Comparison of ENCODE assay signal across 8 cellular contexts in the genomic region with DNA sequence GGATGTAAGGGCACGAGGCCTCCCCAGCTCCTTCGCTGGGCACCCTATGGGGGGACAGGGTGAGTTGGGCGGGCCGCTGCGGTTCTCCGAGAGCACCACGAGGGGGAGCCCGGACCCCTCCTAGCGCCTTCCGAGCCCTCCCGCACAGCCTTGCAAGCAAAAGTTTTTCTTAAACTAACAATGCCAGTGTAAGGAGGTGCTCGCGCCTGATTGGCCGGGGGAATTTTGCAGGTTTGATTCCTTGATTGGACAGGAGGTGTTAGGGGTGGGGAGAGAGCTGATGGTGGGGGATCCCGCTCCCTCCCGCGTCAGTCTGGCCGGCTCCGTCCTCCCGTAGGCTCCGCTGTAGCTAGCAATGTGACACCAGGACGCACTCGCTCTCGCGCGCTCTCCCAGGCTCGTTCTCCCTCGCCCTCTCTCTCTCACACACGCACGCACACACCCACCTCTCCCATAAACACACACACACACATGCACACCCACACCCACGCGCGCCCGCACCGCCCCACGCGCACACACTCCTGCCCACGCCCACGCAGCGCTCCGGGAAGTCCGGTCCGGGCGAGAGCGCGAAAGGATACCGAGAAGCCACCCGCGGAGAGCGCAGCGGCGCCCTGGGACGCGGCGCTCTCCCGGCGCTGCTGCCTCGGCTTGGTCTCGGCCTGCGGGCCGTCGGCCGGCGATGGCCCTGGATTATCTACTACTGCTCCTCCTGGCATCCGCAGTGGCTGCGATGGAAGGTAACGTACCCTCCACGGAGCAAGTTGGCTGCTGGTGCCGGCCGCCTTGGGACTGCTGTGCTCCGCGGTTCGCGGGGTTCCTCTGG. TPM values are rescaled to one million over a fixed set of nuclear protein-coding genes. Genes with fewer than 3 reads are reported as not detected.
A peak's percentile ranks its signal among the peaks of the same experiment; 100 is the strongest.
DNase-seq lines count a peak whose midpoint lies in the region; ATAC-seq and FAIRE-seq lines count a peak whose summit lies in the region.

A gene (plus strand): TSS at position 311 of the 826 bp plus-strand sequence.

- H3K4me2 ChIP-seq in mesendoderm (ENCODE audit: low read length): peak within 1 kb of the TSS; percentile 58

- H2BK15ac ChIP-seq in mesendoderm (replicated peaks; ENCODE audit: low read depth): no peak within 1 kb of the TSS

- H3K79me1 ChIP-seq in mesendoderm (ENCODE audit: low read length): no peaks in the 10 kb centered on the region

- peak within 1 kb of the TSS; percentile 30 for H3K4me3 ChIP-seq in mesendoderm (ENCODE audit: low read length)

- ATAC-seq in GM19438 (IDR thresholded peaks at IDR 0.05; ENCODE audit: low read depth, unreplicated experiment) (peak; percentile 74), HG03521 (IDR thresholded peaks at IDR 0.05; ENCODE audit: unreplicated experiment) (peak; percentile 70)

- no peak within 1 kb of the TSS for H4K5ac ChIP-seq in mesendoderm (ENCODE audit: low read length)

- H2BK5ac ChIP-seq in mesendoderm (ENCODE audit: low read length): no peak within 1 kb of the TSS

- peak; percentile 97 for DNase-seq in COR-L47 (lab: John Stamatoyannopoulos, UW)
- DNase-seq in NCI-H524 (lab: John Stamatoyannopoulos, UW): peak; percentile 93 to 96
- DNase-seq in activated CD4-positive, alpha-beta T cell treated with anti-CD3 and anti-CD28 coated beads, Interleukin-2, amount 50 U/mL, for 48 hours: peak; percentile 71 to 80
- peak; percentile 99 for DNase-seq in mesendoderm
- peak; percentile 40 for DNase-seq in stimulated activated CD8-positive, alpha-beta memory T cell treated with anti-CD3 and anti-CD28 coated beads, Interleukin-4, amount 100 ng/mL, for 24 hours (ENCODE audit: low read depth)

- H2BK120ac ChIP-seq in mesendoderm (ENCODE audit: low read depth, low read length): no peak within 1 kb of the TSS

- peak within 1 kb of the TSS; percentile 90 for H3K56ac ChIP-seq in mesendoderm (ENCODE audit: low read length)

- no peak within 1 kb of the TSS for H3K27ac ChIP-seq in mesendoderm (ENCODE audit: low read depth, low read length)

- peak; percentile 97 for FAIRE-seq in endometrium (lab: Jason Lieb, UNC)

- H3K4ac ChIP-seq in mesendoderm (ENCODE audit: low read depth, low read length): no peak within 1 kb of the TSS

- WGBS in mesendoderm (ENCODE audit: extremely low coverage, insufficient coverage, low lambda C conversion rate): no CpG with 5 or more reads among the region's 74 CpGs

- no peaks in the 10 kb centered on the region for H3K36me3 ChIP-seq in mesendoderm (ENCODE audit: control insufficient read depth, insufficient read depth, low read length)

- H4K8ac ChIP-seq in mesendoderm (ENCODE audit: low read depth, low read length): no peak within 1 kb of the TSS

- peak within 1 kb of the TSS; percentile 70 for H3K9ac ChIP-seq in mesendoderm (ENCODE audit: low read length)

- H3K27me3 ChIP-seq in mesendoderm (ENCODE audit: insufficient read depth, low read length, poor library complexity): peaks cover 10% of the 10 kb centered on the region

- H3K4me1 ChIP-seq in mesendoderm (ENCODE audit: control insufficient read depth, low read depth, low read length): peaks cover 4% of the 10 kb centered on the region

- peak within 1 kb of the TSS; percentile 100 for H3K23ac ChIP-seq in mesendoderm (ENCODE audit: low read length)

- H3K79me2 ChIP-seq in mesendoderm (ENCODE audit: control insufficient read depth, insufficient read depth, low read length): no peaks in the 10 kb centered on the region

- H2AK5ac ChIP-seq in mesendoderm (ENCODE audit: low read length): no peak within 1 kb of the TSS

- no peak within 1 kb of the TSS for H3K18ac ChIP-seq in mesendoderm (ENCODE audit: low read length)

RNA-seq across cellular contexts. Expression of the gene that starts here (rescaled TPM):
- polyA plus RNA-seq in mesendoderm (2013, experiment 1 of 2): 2.8 TPM
- 2.8 TPM for polyA plus RNA-seq in mesendoderm (2013, experiment 2 of 2)

Comparison
In these comparisons a context has a peak if more than half of its experiments do, and no peak if none do; other contexts are left out.
1. DNase-seq: peak in every context shown above with its lines; median percentile 99 in mesendoderm; 97 in COR-L47; 94 in NCI-H524; 76 in activated CD4-positive, alpha-beta T cell treated with anti-CD3 and anti-CD28 coated beads, Interleukin-2, amount 50 U/mL, for 48 hours; 40 in stimulated activated CD8-positive, alpha-beta memory T cell treated with anti-CD3 and anti-CD28 coated beads, Interleukin-4, amount 100 ng/mL, for 24 hours.